In genomic region chr22:26316732-26317131, GRCh38 we compare ENCODE assay signal across 7 cellular contexts.
"Had no signal": no experiment of that assay in that cellular context is flagged by ENCODE, and none has a peak within 500 bp of the region (broad histone marks: within the 10 kb centered on the region; RNA-seq: fewer than 3 reads in every experiment).

No MANE protein-coding gene starts in this region.

- H3K4me2 ChIP-seq: KMS-11 had no signal

- H3K9ac ChIP-seq: KMS-11 had no signal

- H3K27ac ChIP-seq: HL-60, KMS-11 had no signal

- ATAC-seq: HepG2 had no signal

- DNase-seq: IMR-90, KBM-7, KG1 had no signal

- FAIRE-seq: HepG2, HTR-8/SVneo had no signal
